Comparison of ENCODE assay signal across 1 cellular context in the genomic region with DNA sequence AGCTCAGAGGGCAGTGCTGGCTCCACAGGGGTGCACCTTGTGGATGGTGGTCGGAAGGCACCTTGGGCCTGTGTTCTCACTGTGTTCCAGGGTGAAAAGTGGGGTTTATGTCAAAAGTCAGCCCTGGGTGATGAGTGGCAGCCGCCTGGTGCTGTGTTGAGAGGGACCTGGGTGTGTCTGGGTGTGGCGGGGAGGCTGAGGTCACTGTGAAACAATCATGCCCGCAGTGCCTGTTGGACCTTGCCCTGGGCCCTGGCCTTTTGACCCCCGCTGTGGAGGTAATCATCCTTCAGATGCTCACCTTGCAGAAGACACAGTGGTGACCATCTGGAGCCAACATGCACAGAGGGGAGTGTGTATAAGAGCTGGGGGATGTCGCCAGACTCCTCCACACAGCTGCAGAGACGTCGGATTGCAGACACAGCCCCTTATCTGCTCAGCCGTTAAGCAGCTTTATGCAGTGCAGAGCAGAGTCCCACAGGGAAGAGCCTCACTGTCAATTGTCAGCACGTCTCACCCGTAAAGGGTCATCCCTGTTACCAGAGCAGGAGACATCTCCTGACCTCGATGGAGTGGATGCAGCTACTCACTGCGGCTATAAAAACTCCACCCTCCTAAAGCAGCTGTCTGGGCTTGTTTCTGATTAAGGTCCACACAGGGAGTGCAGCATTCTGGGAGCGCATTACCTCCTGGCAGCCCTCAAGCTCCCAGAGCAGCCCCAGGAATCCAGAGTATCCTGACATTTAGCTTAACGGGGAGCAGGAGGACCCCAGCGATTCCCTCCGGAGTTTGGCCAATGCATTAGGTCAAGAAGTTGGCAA.
TF ChIP-seq lines count a peak whose summit lies in the region.

No MANE protein-coding gene starts in this region.

TF ChIP-seq in WTC11, 78 proteins besides CTCF, POLR2A, EP300 and RAD21 (continued from another document):
- TF ChIP-seq ZNF425 (CRISPR knock-in tag; conservative IDR thresholded peaks at IDR 0.05) (no peak), NR1H2 (CRISPR knock-in tag; IDR thresholded peaks at IDR 0.05) (no peak), ZNF138 (CRISPR knock-in tag; conservative IDR thresholded peaks at IDR 0.05) (no peak), TCF7 (CRISPR knock-in tag; IDR thresholded peaks at IDR 0.05; ENCODE audit: low read depth) (no peak), ZBTB43 (CRISPR knock-in tag; IDR thresholded peaks at IDR 0.05) (no peak), ZNF416 (CRISPR knock-in tag; IDR thresholded peaks at IDR 0.05) (no peak), GTF2I (CRISPR knock-in tag; conservative IDR thresholded peaks at IDR 0.05) (no peak), ZNF396 (CRISPR knock-in tag; IDR thresholded peaks at IDR 0.05; ENCODE audit: borderline replicate concordance) (no peak), SMAD3 (CRISPR knock-in tag; IDR thresholded peaks at IDR 0.05; ENCODE audit: borderline replicate concordance) (no peak)
